Comparison of ENCODE assay signal across 9 cellular contexts in the genomic region with DNA sequence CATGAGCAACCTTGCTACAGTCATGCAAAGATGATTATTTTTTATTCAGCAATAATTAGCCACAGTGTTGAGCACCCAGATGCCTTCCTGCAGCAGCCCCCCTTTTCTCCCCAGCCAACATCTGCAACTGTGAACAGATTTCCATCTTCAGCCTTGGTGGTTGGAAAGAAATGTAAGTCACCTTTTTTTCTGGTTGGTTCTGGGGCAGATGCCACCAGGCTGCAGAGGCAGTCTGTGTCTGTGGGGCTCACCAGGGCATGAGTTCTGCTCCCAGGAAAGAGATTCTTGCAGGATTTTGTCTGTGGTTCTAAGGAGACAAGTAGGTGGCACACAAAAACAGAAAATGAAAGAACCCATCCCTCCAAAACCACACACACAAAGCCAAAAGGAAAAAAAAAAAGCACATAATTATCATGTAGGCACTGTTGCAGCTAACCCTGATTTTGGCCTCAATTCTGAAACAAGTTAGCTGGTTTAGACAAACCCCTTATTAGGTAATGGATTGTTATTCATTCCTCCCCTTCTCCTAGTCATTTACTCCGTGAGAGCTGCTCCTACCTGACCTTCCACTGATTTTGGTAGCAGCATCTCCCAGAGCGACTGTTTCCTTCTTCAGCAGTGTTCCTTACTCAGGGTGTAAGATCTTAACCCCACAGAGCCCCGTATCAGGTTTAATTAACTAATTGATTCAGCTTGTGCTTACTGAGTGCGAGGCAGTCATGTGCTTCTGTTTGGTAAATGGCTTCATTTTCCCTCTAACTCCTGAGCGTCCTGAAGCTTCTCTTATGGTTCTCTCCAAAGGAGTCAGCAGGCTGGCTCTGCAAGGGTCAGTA. TPM values are rescaled to one million over a fixed set of nuclear protein-coding genes. Genes with fewer than 3 reads are reported as not detected.
DNase-seq lines count a peak whose midpoint lies in the region; ATAC-seq and TF ChIP-seq lines count a peak whose summit lies in the region.
"Had no signal": no experiment of that assay in that cellular context is flagged by ENCODE, and none has a peak within 500 bp of the region (broad histone marks: within the 10 kb centered on the region; RNA-seq: fewer than 3 reads in every experiment).

No MANE protein-coding gene starts in this region.

- H3K36me3 Mint-ChIP-seq in activated naive CD4-positive, alpha-beta T cell treated with anti-CD3 and anti-CD28 coated beads, Interleukin-2, amount 50 U/mL, for 24 hours, result no peaks in the 10 kb centered on the region
- peaks cover 8% of the 10 kb centered on the region for H3K36me3 Mint-ChIP-seq in activated T-helper 2 cell treated with anti-CD3 and anti-CD28 coated beads, Interferon-gamma antibody, Interleukin-2, Interleukin-4, amounts not matched to agents 10 μg/mL and 5 μg/mL and 100 μg/mL, durations not matched to agents 14 hours and 24 hours and 36 hours (ENCODE audit: low read depth)

- intact Hi-C loops in activated T-helper 2 cell treated with anti-CD3 and anti-CD28 coated beads, Interferon-gamma antibody, Interleukin-2, Interleukin-4, amounts not matched to agents 10 μg/mL and 5 μg/mL and 100 μg/mL, durations not matched to agents 14 hours and 24 hours and 36 hours (cut with micrococcal nuclease), result loop anchor here (1.0 to 2.0 kb wide), 7 partner anchors 19 to 439 kb away; a partner anchor contains a TSS
- intact Hi-C loops in left lung (cut with DNase I) (no loop called here), upper lobe of right lung (cut with DNase I) (no loop called here)

- H3K9me3 Mint-ChIP-seq in activated naive CD4-positive, alpha-beta T cell treated with anti-CD3 and anti-CD28 coated beads, Interleukin-2, amount 50 U/mL, for 24 hours, result no peaks in the 10 kb centered on the region
- H3K9me3 Mint-ChIP-seq in activated T-helper 2 cell treated with anti-CD3 and anti-CD28 coated beads, Interferon-gamma antibody, Interleukin-2, Interleukin-4, amounts not matched to agents 10 μg/mL and 5 μg/mL and 100 μg/mL, durations not matched to agents 14 hours and 24 hours and 36 hours, result no peaks in the 10 kb centered on the region

- H3K4me3 Mint-ChIP-seq in activated naive CD4-positive, alpha-beta T cell treated with anti-CD3 and anti-CD28 coated beads, Interleukin-2, amount 50 U/mL, for 24 hours, result peak overlapping the region; percentile 77
- H3K4me3 Mint-ChIP-seq in activated T-helper 2 cell treated with anti-CD3 and anti-CD28 coated beads, Interferon-gamma antibody, Interleukin-2, Interleukin-4, amounts not matched to agents 10 μg/mL and 5 μg/mL and 100 μg/mL, durations not matched to agents 14 hours and 24 hours and 36 hours (ENCODE audit: low read depth), result peak overlapping the region; percentile 15

- H3K36me3 ChIP-seq in left lung (peaks cover 0 to 5% of the 10 kb centered on the region in 2 donors), upper lobe of right lung (no peaks in the 10 kb centered on the region)

- H3K9me3 ChIP-seq in left lung, result no peaks in the 10 kb centered on the region
- H3K9me3 ChIP-seq in upper lobe of right lung, result no peaks in the 10 kb centered on the region

- no peak overlapping the region for H3K4me3 ChIP-seq in left lung
- no peak overlapping the region for H3K4me3 ChIP-seq in upper lobe of right lung

- H3K27me3 ChIP-seq in left lung, result no peaks in the 10 kb centered on the region
- H3K27me3 ChIP-seq in upper lobe of right lung, result no peaks in the 10 kb centered on the region

- H3K4me1 Mint-ChIP-seq in activated naive CD4-positive, alpha-beta T cell treated with anti-CD3 and anti-CD28 coated beads, Interleukin-2, amount 50 U/mL, for 24 hours, result peaks cover 79% of the 10 kb centered on the region
- H3K4me1 Mint-ChIP-seq in activated T-helper 2 cell treated with anti-CD3 and anti-CD28 coated beads, Interferon-gamma antibody, Interleukin-2, Interleukin-4, amounts not matched to agents 10 μg/mL and 5 μg/mL and 100 μg/mL, durations not matched to agents 14 hours and 24 hours and 36 hours (ENCODE audit: low read depth), result peaks cover 74% of the 10 kb centered on the region

- H3K27ac Mint-ChIP-seq in activated naive CD4-positive, alpha-beta T cell treated with anti-CD3 and anti-CD28 coated beads, Interleukin-2, amount 50 U/mL, for 24 hours, result peak overlapping the region; percentile 93
- H3K27ac Mint-ChIP-seq in activated T-helper 2 cell treated with anti-CD3 and anti-CD28 coated beads, Interferon-gamma antibody, Interleukin-2, Interleukin-4, amounts not matched to agents 10 μg/mL and 5 μg/mL and 100 μg/mL, durations not matched to agents 14 hours and 24 hours and 36 hours, result peak overlapping the region; percentile 76

- no peaks in the 10 kb centered on the region for H3K27me3 Mint-ChIP-seq in activated naive CD4-positive, alpha-beta T cell treated with anti-CD3 and anti-CD28 coated beads, Interleukin-2, amount 50 U/mL, for 24 hours
- no peaks in the 10 kb centered on the region for H3K27me3 Mint-ChIP-seq in activated T-helper 2 cell treated with anti-CD3 and anti-CD28 coated beads, Interferon-gamma antibody, Interleukin-2, Interleukin-4, amounts not matched to agents 10 μg/mL and 5 μg/mL and 100 μg/mL, durations not matched to agents 14 hours and 24 hours and 36 hours (ENCODE audit: low read depth)

- no peak for DNase-seq in activated naive CD4-positive, alpha-beta T cell (lab: John Stamatoyannopoulos, UW)
- no peak for DNase-seq in activated T-helper 2 cell treated with anti-CD3 and anti-CD28 coated beads, Interferon-gamma antibody, Interleukin-2, Interleukin-4, amounts not matched to agents 10 μg/mL and 5 μg/mL and 100 μg/mL, durations not matched to agents 14 hours and 24 hours and 36 hours (ENCODE audit: low spot score)
- DNase-seq in left lung, result no peak
- no peak for DNase-seq in upper lobe of right lung
- no peak for DNase-seq in activated CD4-positive, CD25-positive, alpha-beta regulatory T cell treated with anti-CD3 and anti-CD28 coated beads, Interleukin-2, amount 50 U/mL, for 72 hours
- DNase-seq in activated CD4-positive, alpha-beta T cell treated with anti-CD3 and anti-CD28 coated beads, Interleukin-2, amount 50 U/mL, for 1 hour, result no peak
- DNase-seq: NCI-H1436 had no signal

- TF ChIP-seq CTCF in left lung (IDR thresholded peaks at IDR 0.05), result no peak
- no peak for TF ChIP-seq CTCF in upper lobe of right lung (IDR thresholded peaks at IDR 0.05)

- ATAC-seq in left lung (no peak), upper lobe of right lung (no peak), GM19455 (IDR thresholded peaks at IDR 0.05; ENCODE audit: unreplicated experiment) (no peak)

- H3K4me1 ChIP-seq in left lung, result peaks cover 41 to 77% of the 10 kb centered on the region in 2 donors
- H3K4me1 ChIP-seq in upper lobe of right lung, result peaks cover 45% of the 10 kb centered on the region

- H3K27ac ChIP-seq in left lung (peak overlapping the region; percentile 72 to 94), upper lobe of right lung (peak overlapping the region; percentile 82)

RNA-seq across cellular contexts. Expression of a gene that starts 36.5 kb away (rescaled TPM):
- 58.9 and 59.3 TPM in 2 replicates for total RNA-seq in activated T-helper 2 cell treated with anti-CD3 and anti-CD28 coated beads, Interferon-gamma antibody, Interleukin-2, Interleukin-4, amounts not matched to agents 10 μg/mL and 5 μg/mL and 100 μg/mL, durations not matched to agents 14 hours and 24 hours and 36 hours
- 100 to 1,000 TPM in 1 of 2 donors, 10 to 100 TPM in 1; 79.5 to 114 TPM for total RNA-seq in left lung
- total RNA-seq in upper lobe of right lung, result 55.1 TPM
